In the genomic region with DNA sequence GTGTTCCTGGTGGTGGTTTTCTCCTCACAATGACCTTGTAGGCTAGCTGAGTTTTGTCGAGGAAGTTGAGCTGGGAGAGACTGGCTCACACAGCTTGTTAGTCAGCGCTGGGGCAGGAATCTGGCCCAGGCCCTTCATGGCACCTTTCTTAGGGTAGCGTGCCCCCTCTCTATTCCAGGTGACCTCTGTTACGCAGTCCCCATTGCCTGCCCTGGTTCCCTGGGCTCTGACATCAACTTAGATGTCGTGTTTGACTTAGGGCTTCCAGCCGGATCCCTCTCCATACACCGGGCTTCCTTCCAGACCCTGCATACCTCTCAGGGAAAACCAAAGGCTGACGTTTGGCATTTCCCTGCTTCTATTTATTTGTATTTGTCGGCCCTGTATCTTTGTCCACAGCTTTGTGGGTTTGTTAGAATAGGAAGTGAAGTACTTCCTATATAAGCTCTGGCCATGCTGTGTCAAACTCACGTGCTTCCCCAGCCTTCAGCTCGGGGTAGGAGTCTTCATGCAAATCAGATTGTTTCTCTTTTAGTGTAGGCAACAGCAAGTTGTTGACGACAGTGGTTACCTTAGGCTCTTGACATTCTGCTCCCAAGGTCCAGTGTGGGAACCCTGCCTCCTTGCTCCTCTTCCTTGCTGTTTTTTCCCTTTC, we compare ENCODE assay signal across 8 cellular contexts. TPM values are rescaled to one million over a fixed set of nuclear protein-coding genes. Genes with fewer than 3 reads are reported as not detected.
A peak's percentile ranks its signal among the peaks of the same experiment; 100 is the strongest.
DNase-seq lines count a peak whose midpoint lies in the region; ATAC-seq and TF ChIP-seq lines count a peak whose summit lies in the region.

No MANE protein-coding gene starts in this region.

- H3K9me3 Mint-ChIP-seq in progenitor cell of endocrine pancreas (ENCODE audit: low read depth): no peaks in the 10 kb centered on the region

- H3K4me3 ChIP-seq in WI38 (ENCODE audit: low read depth, low read length) (peak overlapping the region; percentile 8; the same call in 1 of the 2 replicates), fibroblast of pulmonary artery (replicated peaks; ENCODE audit: low read depth, low read length) (no peak overlapping the region)

- DNase-seq in EH (ENCODE audit: low read depth) (peak; percentile 81), fibroblast of pulmonary artery (ENCODE audit: low read depth) (peak; percentile 91), progenitor cell of endocrine pancreas (ENCODE audit: low spot score, unreplicated experiment) (no peak), NCI-H1436 treated with DMSO at 0.1 percent for 48 hours (lab: John Stamatoyannopoulos, UW) (no peak), HEK293T (ENCODE audit: extremely low spot score) (no peak)

- H3K36me3 Mint-ChIP-seq in progenitor cell of endocrine pancreas (ENCODE audit: insufficient read depth): no peaks in the 10 kb centered on the region

- no peak overlapping the region for H3K4me3 Mint-ChIP-seq in progenitor cell of endocrine pancreas (ENCODE audit: low read depth)

- H3K4me1 Mint-ChIP-seq in progenitor cell of endocrine pancreas (ENCODE audit: low read depth): peaks cover 34% of the 10 kb centered on the region

- ATAC-seq in GM19455 (IDR thresholded peaks at IDR 0.05; ENCODE audit: unreplicated experiment): peak; percentile 81
- peak; percentile 77 for ATAC-seq in HG03520 (IDR thresholded peaks at IDR 0.05; ENCODE audit: unreplicated experiment)

- no peaks in the 10 kb centered on the region for H3K27me3 Mint-ChIP-seq in progenitor cell of endocrine pancreas

- POLR2A ChIA-PET in HEK293T (lab: Yijun Ruan, JAX): no interaction called here

- TF ChIP-seq CTCF in WI38 (IDR thresholded peaks at IDR 0.05; ENCODE audit: low read depth, low read length) (no peak), fibroblast of pulmonary artery (IDR thresholded peaks at IDR 0.05; ENCODE audit: low read length, missing control alignments) (no peak), progenitor cell of endocrine pancreas (IDR thresholded peaks at IDR 0.05; ENCODE audit: unreplicated experiment) (no peak)

- CTCF ChIA-PET in HEK293T (lab: Yijun Ruan, JAX): no interaction called here

- H3K27ac Mint-ChIP-seq in progenitor cell of endocrine pancreas: peak overlapping the region; percentile 22

TF ChIP-seq in HEK293T, 16 proteins besides CTCF, POLR2A, EP300 and RAD21:
- TF ChIP-seq L3MBTL2 (conservative IDR thresholded peaks at IDR 0.05) (no peak), FOXM1 (IDR thresholded peaks at IDR 0.05; ENCODE audit: borderline replicate concordance) (no peak), BHLHE40 (IDR thresholded peaks at IDR 0.05; ENCODE audit: borderline replicate concordance) (no peak), NFRKB (IDR thresholded peaks at IDR 0.05) (no peak), HDGF (IDR thresholded peaks at IDR 0.05; ENCODE audit: borderline replicate concordance) (no peak), ELF4 (IDR thresholded peaks at IDR 0.05) (no peak)

RNA-seq across cellular contexts. Expression of a gene that starts 12.8 kb away (rescaled TPM):
- 144 and 147 TPM in 2 replicates for total RNA-seq in progenitor cell of endocrine pancreas

Comparison
In these comparisons a context has a peak if more than half of its experiments do, and no peak if none do; other contexts are left out.
1. DNase-seq: peak in EH (single experiment) and fibroblast of pulmonary artery (single experiment); none in progenitor cell of endocrine pancreas (single experiment), NCI-H1436 treated with DMSO at 0.1 percent for 48 hours (single experiment) and HEK293T (single experiment).